In the genomic region with DNA sequence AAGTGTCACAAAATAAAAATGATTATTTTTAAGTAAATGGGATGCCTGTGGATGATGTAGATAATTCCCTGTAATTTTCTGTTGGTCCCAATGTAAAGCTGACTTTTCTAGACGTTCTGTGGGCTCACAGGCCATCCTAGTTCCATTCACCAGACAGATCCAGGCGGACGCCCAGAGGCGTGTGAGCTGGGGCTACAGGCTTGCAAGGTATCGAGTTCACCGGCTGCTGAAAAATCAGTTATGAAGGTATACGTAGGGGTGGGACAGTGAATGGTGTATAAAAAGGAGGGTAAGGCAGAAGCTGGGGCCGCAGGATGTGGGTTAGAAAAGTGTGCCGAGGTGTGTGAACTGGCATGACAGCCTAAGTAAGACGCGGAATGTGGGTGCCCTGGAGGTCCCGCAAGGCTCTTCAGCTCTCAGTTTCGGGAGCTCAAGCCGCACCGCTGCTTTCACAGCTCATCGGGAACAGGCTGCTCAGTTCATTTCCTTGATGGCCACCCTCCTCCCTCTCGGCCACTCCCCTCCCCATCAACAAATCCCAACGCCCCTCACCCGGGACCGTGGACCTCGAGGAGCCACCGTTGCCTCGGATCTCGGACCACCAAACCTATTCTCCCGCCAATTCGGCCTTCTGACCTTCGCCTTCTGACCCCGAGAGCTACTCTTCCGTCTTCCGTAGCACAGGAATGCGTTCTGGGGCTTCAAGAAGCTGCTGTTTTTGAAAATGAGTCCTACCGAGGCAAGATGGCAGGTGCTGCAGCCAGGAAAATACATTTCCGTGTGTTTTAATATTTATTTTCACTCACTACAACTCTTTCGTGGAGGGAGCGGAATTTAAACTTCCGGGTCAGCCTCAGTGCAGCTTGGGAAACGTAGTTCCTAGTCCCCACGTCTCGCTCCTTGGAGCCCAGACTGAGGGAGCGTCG, we compare ENCODE assay signal across 8 cellular contexts. TPM values are rescaled to one million over a fixed set of nuclear protein-coding genes. Genes with fewer than 3 reads are reported as not detected.
DNase-seq lines count a peak whose midpoint lies in the region; ATAC-seq, FAIRE-seq and TF ChIP-seq lines count a peak whose summit lies in the region.

A gene with protein sequence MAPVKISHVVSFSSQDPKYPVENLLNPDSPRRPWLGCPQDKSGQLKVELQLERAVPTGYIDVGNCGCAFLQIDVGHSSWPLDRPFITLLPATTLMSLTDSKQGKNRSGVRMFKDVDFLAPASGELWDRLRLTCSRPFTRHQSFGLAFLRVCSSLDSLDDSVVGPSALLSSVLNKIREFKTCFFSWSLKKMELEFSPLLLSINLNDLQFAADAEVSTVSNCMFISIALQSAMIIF (minus strand): TSS at position 782 of the 926 bp plus-strand sequence. CDS start 5,241 bp downstream, outside the sequence.

- no peaks in the 10 kb centered on the region for H3K27me3 ChIP-seq in brain microvascular endothelial cell (replicated peaks)
- no peaks in the 10 kb centered on the region for H3K27me3 ChIP-seq in iPS-20b (ENCODE audit: insufficient read depth, low read length)
- no peaks in the 10 kb centered on the region for H3K27me3 ChIP-seq in smooth muscle cell (ENCODE audit: low read depth)

- FAIRE-seq in GM18507 (lab: Jason Lieb, UNC): peak; percentile 62

- H3K36me3 ChIP-seq in brain microvascular endothelial cell (replicated peaks) (no peaks in the 10 kb centered on the region), iPS-20b (ENCODE audit: insufficient read depth, low read depth, low read length) (0 out of 2 replicates have a peak, but pooled peaks cover 7% of the 10 kb centered on the region), smooth muscle cell (ENCODE audit: low read depth) (no peaks in the 10 kb centered on the region)

- peak within 1 kb of the TSS; percentile 88 for H3K27ac ChIP-seq in brain microvascular endothelial cell
- peak within 1 kb of the TSS; percentile 96 for H3K27ac ChIP-seq in iPS-20b (ENCODE audit: low read length)
- H3K27ac ChIP-seq in smooth muscle cell (ENCODE audit: low read depth): peak within 1 kb of the TSS; percentile 83

- no peaks in the 10 kb centered on the region for H3F3A ChIP-seq in smooth muscle cell (ENCODE audit: low read depth)

- peaks cover 5% of the 10 kb centered on the region; the same call in 1 of the 2 replicates for H3K4me1 ChIP-seq in iPS-20b (ENCODE audit: insufficient read depth, low read length)
- H3K4me1 ChIP-seq in smooth muscle cell (ENCODE audit: low read depth): peaks cover 17% of the 10 kb centered on the region

- peak within 1 kb of the TSS; percentile 99 for H3K27ac Mint-ChIP-seq in T-helper 17 cell

- no peaks in the 10 kb centered on the region for H3K27me3 Mint-ChIP-seq in T-helper 17 cell

- DNase-seq in 8988T (peak; percentile 63), GM18507 (ENCODE audit: extremely low spot score, insufficient read length, low read depth) (peak; percentile 60), NCI-H1694 treated with DMSO at 0.1 percent for 48 hours (lab: John Stamatoyannopoulos, UW) (peak; percentile 94), T-helper 17 cell (peak; percentile 18 to 59 (median 32)), brain microvascular endothelial cell (peak; percentile 84), smooth muscle cell (lab: John Stamatoyannopoulos, UW; ENCODE audit: unreplicated experiment) (peak; percentile 26)

- peak within 1 kb of the TSS; percentile 98 for H3K4me2 ChIP-seq in smooth muscle cell

- H3K4me3 Mint-ChIP-seq in T-helper 17 cell: peak within 1 kb of the TSS; percentile 99

- peak within 1 kb of the TSS; percentile 66 for H3K4me3 ChIP-seq in brain microvascular endothelial cell (ENCODE audit: low read depth, low read length)
- peak within 1 kb of the TSS; percentile 81 for H3K4me3 ChIP-seq in iPS-20b (ENCODE audit: low read length)
- H3K4me3 ChIP-seq in smooth muscle cell: peak within 1 kb of the TSS; percentile 99

- peak within 1 kb of the TSS; percentile 100 for H2AFZ ChIP-seq in smooth muscle cell (ENCODE audit: low read depth)

- H3K79me2 ChIP-seq in smooth muscle cell (ENCODE audit: low read depth): peaks cover 56% of the 10 kb centered on the region

- TF ChIP-seq CTCF in brain microvascular endothelial cell (IDR thresholded peaks at IDR 0.05; ENCODE audit: low read depth, low read length, missing control alignments) (no peak), smooth muscle cell (IDR thresholded peaks at IDR 0.05; ENCODE audit: borderline replicate concordance, insufficient read depth, poor library complexity, severe bottlenecking) (no peak)

- WGBS in smooth muscle cell (ENCODE audit: low lambda C conversion rate): 2% methylated on average over 41 of the region's 41 CpGs

- peaks cover 6% of the 10 kb centered on the region for H3K36me3 Mint-ChIP-seq in T-helper 17 cell (ENCODE audit: low read depth)

- no peaks in the 10 kb centered on the region for H3K9me3 ChIP-seq in T-helper 17 cell (ENCODE audit: control insufficient read depth, low read length, poor library complexity, severe bottlenecking)
- no peaks in the 10 kb centered on the region for H3K9me3 ChIP-seq in iPS-20b (ENCODE audit: insufficient read depth, low read depth, low read length)
- H3K9me3 ChIP-seq in smooth muscle cell (replicated peaks; ENCODE audit: low read depth): no peaks in the 10 kb centered on the region

- H4K20me1 ChIP-seq in smooth muscle cell (ENCODE audit: low read depth): peaks cover 36% of the 10 kb centered on the region

- in situ Hi-C loops in brain microvascular endothelial cell (cut with HindIII; ENCODE audit: low pct_ligation_motif_present, low sequenced_read_pairs): no loop called here

- H3K9ac ChIP-seq in iPS-20b (ENCODE audit: low read depth, low read length): peak within 1 kb of the TSS; percentile 95
- peak within 1 kb of the TSS; percentile 90 for H3K9ac ChIP-seq in smooth muscle cell (ENCODE audit: low read depth)

- ATAC-seq in HG02970 (IDR thresholded peaks at IDR 0.05; ENCODE audit: low FRiP score, unreplicated experiment) (peak; percentile 64), T-helper 17 cell (peak; percentile 88)

- H3K4me1 Mint-ChIP-seq in T-helper 17 cell: peaks cover 50% of the 10 kb centered on the region

RNA-seq across cellular contexts. Expression of the gene that starts here (rescaled TPM):
- total RNA-seq in T-helper 17 cell (10 to 100 TPM; 16.4 to 16.6 TPM), smooth muscle cell (1.1 and 7.1 TPM in 2 replicates)
- 1.4 and 1.9 TPM in 2 replicates for polyA plus RNA-seq in smooth muscle cell

Comparison
In these comparisons a context has a peak if more than half of its experiments do, and no peak if none do; other contexts are left out.
1. Peak in every context shown above with its lines: DNase-seq, ATAC-seq, H3K4me3 ChIP-seq and H3K27ac ChIP-seq.
2. DNase-seq: peak in every context shown above with its lines; median percentile 94 in NCI-H1694 treated with DMSO at 0.1 percent for 48 hours; 84 in brain microvascular endothelial cell; 63 in 8988T; 60 in GM18507; 32 in T-helper 17 cell; 26 in smooth muscle cell.